In genomic region chr17:70173646-70174045, GRCh38 we compare ENCODE assay signal across 20 cellular contexts. TPM values are rescaled to one million over a fixed set of nuclear protein-coding genes. Genes with fewer than 3 reads are reported as not detected.
"Had no signal": no experiment of that assay in that cellular context is flagged by ENCODE, and none has a peak within 500 bp of the region (broad histone marks: within the 10 kb centered on the region; RNA-seq: fewer than 3 reads in every experiment).

No MANE protein-coding gene starts in this region.

- ATAC-seq: activated CD4-positive, CD25-positive, alpha-beta regulatory T cell treated with anti-CD3 and anti-CD28 coated beads, Interleukin-2, amount 50 U/mL, for 24 hours; activated naive CD4-positive, alpha-beta T cell treated with anti-CD3 and anti-CD28 coated beads, Interleukin-2, amount 50 U/mL, for 72 hours; mucosa of descending colon; naive thymus-derived CD8-positive, alpha-beta T cell had no signal

- FAIRE-seq: endometrium had no signal

- DNase-seq: activated CD4-positive, alpha-beta T cell treated with anti-CD3 and anti-CD28 coated beads, Interleukin-2, amount 50 U/mL, for 4 hours; activated T-cell treated with anti-CD3 and anti-CD28 coated beads, Interleukin-2, amount 50 U/mL, for 1 hour; amygdala; brain microvascular endothelial cell; esophagus squamous epithelium; head of caudate nucleus; kidney glomerular epithelial cell; naive thymus-derived CD8-positive, alpha-beta T cell; nucleus accumbens; stimulated activated CD4-positive, alpha-beta T cell treated with anti-CD3 and anti-CD28 coated beads, Interleukin-15, amount 100 ng/mL, for 24 hours; stimulated activated CD4-positive, alpha-beta T cell treated with anti-CD3 and anti-CD28 coated beads, Interleukin-4, amount 100 ng/mL, for 24 hours; SW 1271 had no signal

- H3K27ac ChIP-seq: brain microvascular endothelial cell, thoracic aorta, vagina had no signal

- H3K4me3 ChIP-seq: lung, mucosa of descending colon, thoracic aorta, vagina had no signal

- H3K27ac Mint-ChIP-seq: activated naive CD4-positive, alpha-beta T cell treated with anti-CD3 and anti-CD28 coated beads, Interleukin-2, amount 50 U/mL, for 72 hours; naive thymus-derived CD8-positive, alpha-beta T cell; stimulated activated naive CD8-positive, alpha-beta T cell treated with anti-CD3 and anti-CD28 coated beads, Interleukin-15, Interleukin-2, amounts not matched to agents 100 ng/mL and 50 ng/mL, for 24 hours had no signal

- H3K36me3 ChIP-seq: brain microvascular endothelial cell, thoracic aorta, vagina had no signal

- H3K36me3 Mint-ChIP-seq: naive thymus-derived CD8-positive, alpha-beta T cell had no signal

- H3K9me3 ChIP-seq: esophagus squamous epithelium, mucosa of descending colon, thoracic aorta, vagina had no signal

- H3K27me3 ChIP-seq: brain microvascular endothelial cell, vagina had no signal

- H3K4me3 Mint-ChIP-seq: naive thymus-derived CD8-positive, alpha-beta T cell; stimulated activated naive CD8-positive, alpha-beta T cell treated with anti-CD3 and anti-CD28 coated beads, Interleukin-15, Interleukin-2, amounts not matched to agents 100 ng/mL and 50 ng/mL, for 24 hours had no signal

- H3K9me3 Mint-ChIP-seq: stimulated activated naive CD8-positive, alpha-beta T cell treated with anti-CD3 and anti-CD28 coated beads, Interleukin-15, Interleukin-2, amounts not matched to agents 100 ng/mL and 50 ng/mL, for 24 hours had no signal

RNA-seq across cellular contexts. Expression of gene KCNJ2, which starts 4.3 kb away (rescaled TPM):
- total RNA-seq: naive thymus-derived CD8-positive, alpha-beta T cell had no signal
